Comparison of ENCODE assay signal across 17 cellular contexts in the genomic region with DNA sequence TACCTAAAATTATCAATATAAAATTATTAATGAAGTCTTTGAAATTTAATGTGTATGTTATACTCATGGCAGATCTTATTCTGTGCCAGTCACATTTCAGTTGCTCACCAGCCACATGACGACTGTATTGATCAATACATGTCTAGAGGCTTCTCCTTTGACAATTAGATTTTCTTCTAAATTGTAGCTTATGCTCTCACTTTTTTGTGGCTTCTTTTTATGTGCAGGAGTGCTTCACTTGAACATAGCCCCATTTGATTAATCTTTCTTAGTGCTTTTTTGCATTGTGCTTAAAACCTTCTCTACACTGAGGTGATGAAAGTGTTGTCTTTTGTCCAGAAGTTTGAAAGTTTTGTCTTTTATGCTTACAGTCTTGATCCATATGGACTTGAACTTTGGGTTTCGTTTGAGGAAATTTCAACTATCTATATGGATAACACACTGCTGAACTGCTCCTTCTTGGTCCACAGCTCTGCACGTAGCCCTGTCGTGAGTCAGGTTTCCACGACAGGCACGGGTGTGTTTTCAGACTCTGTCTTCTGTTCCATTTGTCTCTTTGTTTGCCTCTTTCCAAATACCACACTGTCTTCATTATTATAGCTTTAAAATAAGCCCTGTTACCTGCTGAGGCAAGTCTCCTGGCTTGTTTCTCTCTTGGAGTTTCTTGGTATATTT.
DNase-seq lines count a peak whose midpoint lies in the region; ATAC-seq and TF ChIP-seq lines count a peak whose summit lies in the region.
"Had no signal": no experiment of that assay in that cellular context is flagged by ENCODE, and none has a peak within 500 bp of the region (broad histone marks: within the 10 kb centered on the region; RNA-seq: fewer than 3 reads in every experiment).

No MANE protein-coding gene starts in this region.

- H3K36me3 Mint-ChIP-seq in activated T-cell treated with anti-CD3 and anti-CD28 coated beads, Interleukin-2, amount 50 U/mL, for 24 hours (ENCODE audit: low read depth) = peaks cover 5% of the 10 kb centered on the region
- H3K36me3 Mint-ChIP-seq in activated naive CD8-positive, alpha-beta T cell = no peaks in the 10 kb centered on the region

- peak overlapping the region; percentile 91 for H3K27ac Mint-ChIP-seq in activated T-cell treated with anti-CD3 and anti-CD28 coated beads, Interleukin-2, amount 50 U/mL, for 24 hours
- H3K27ac Mint-ChIP-seq in activated naive CD8-positive, alpha-beta T cell = peak overlapping the region; percentile 90

- BruUV-seq in A673 (replicated peaks; lab: Mats Ljungman, UMichigan) = no TSS peak

- DNase-seq in activated T-cell treated with anti-CD3 and anti-CD28 coated beads, Interleukin-2, amount 50 U/mL, for 24 hours = no peak
- no peak for DNase-seq in activated T-cell treated with anti-CD3 and anti-CD28 coated beads, Interleukin-2, amount 50 U/mL, for 48 hours
- peak; percentile 16 for DNase-seq in stimulated activated naive CD8-positive, alpha-beta T cell treated with anti-CD3 and anti-CD28 coated beads, Interleukin-15, Interleukin-2, amounts not matched to agents 100 U/mL and 50 U/mL, for 24 hours
- no peak for DNase-seq in colonic mucosa
- DNase-seq in A673 (ENCODE audit: low spot score) = no peak
- DNase-seq: activated CD8-positive, alpha-beta memory T cell treated with anti-CD3 and anti-CD28 coated beads for 24 hours; Calu3; GDM1; NCI-H1694; NCI-H446; psoas muscle; Right ventricle myocardium superior had no signal

- no peak for TF ChIP-seq CTCF in colonic mucosa (IDR thresholded peaks at IDR 0.05)
- TF ChIP-seq CTCF in A673 (conservative IDR thresholded peaks at IDR 0.05; ENCODE audit: low read depth, low read length) = no peak

- peaks cover 8% of the 10 kb centered on the region for H3K9me3 Mint-ChIP-seq in activated T-cell treated with anti-CD3 and anti-CD28 coated beads, Interleukin-2, amount 50 U/mL, for 24 hours
- H3K9me3 Mint-ChIP-seq in activated naive CD8-positive, alpha-beta T cell (ENCODE audit: low read depth) = no peaks in the 10 kb centered on the region

- POLR2A ChIA-PET in A673 (lab: Charles Lee; ENCODE audit: low non-redundant PET) = no interaction called here

- peak; percentile 22 for ATAC-seq in HG03432 (IDR thresholded peaks at IDR 0.05; ENCODE audit: unreplicated experiment)
- ATAC-seq in stimulated activated naive CD8-positive, alpha-beta T cell treated with anti-CD3 and anti-CD28 coated beads, Interleukin-15, Interleukin-2, amounts not matched to agents 100 U/mL and 50 U/mL, for 24 hours = peak; percentile 73
- ATAC-seq in SK-N-SH treated with all-trans-retinoic acid at 6 μM for 48 hours = no peak
- ATAC-seq: left lobe of liver had no signal

- H3K27ac ChIP-seq in colonic mucosa (no peak overlapping the region), A673 (ENCODE audit: low read depth, low read length, poor library complexity, severe bottlenecking) (no peak overlapping the region)
- H3K27ac ChIP-seq: cardiac muscle cell, psoas muscle had no signal

- H3K27me3 ChIP-seq in colonic mucosa (no peaks in the 10 kb centered on the region), A673 (replicated peaks; ENCODE audit: insufficient read depth, low read depth, low read length, poor library complexity) (no peaks in the 10 kb centered on the region)
- H3K27me3 ChIP-seq: cardiac muscle cell had no signal

- peaks cover 66% of the 10 kb centered on the region for H3K4me1 Mint-ChIP-seq in activated T-cell treated with anti-CD3 and anti-CD28 coated beads, Interleukin-2, amount 50 U/mL, for 24 hours (ENCODE audit: low read depth)
- peaks cover 50% of the 10 kb centered on the region for H3K4me1 Mint-ChIP-seq in activated naive CD8-positive, alpha-beta T cell (ENCODE audit: low read depth)

- H3K4me3 ChIP-seq in colonic mucosa (no peak overlapping the region), A673 (ENCODE audit: low read depth, low read length, poor library complexity, severe bottlenecking) (no peak overlapping the region)
- H3K4me3 ChIP-seq: cardiac muscle cell, psoas muscle had no signal

- intact Hi-C loops in colonic mucosa (cut with DNase I) (no loop called here), A673 (cut with micrococcal nuclease; ENCODE audit: unreplicated experiment) (no loop called here)

- H3K36me3 ChIP-seq in colonic mucosa = no peaks in the 10 kb centered on the region
- no peaks in the 10 kb centered on the region for H3K36me3 ChIP-seq in A673 (ENCODE audit: insufficient read depth, low read length, poor library complexity, severe bottlenecking)
- H3K36me3 ChIP-seq: cardiac muscle cell had no signal

- peak overlapping the region; percentile 63 for H3K4me3 Mint-ChIP-seq in activated T-cell treated with anti-CD3 and anti-CD28 coated beads, Interleukin-2, amount 50 U/mL, for 24 hours
- peak overlapping the region; percentile 75 for H3K4me3 Mint-ChIP-seq in activated naive CD8-positive, alpha-beta T cell

- H3K27me3 Mint-ChIP-seq in activated T-cell treated with anti-CD3 and anti-CD28 coated beads, Interleukin-2, amount 50 U/mL, for 24 hours = no peaks in the 10 kb centered on the region
- H3K27me3 Mint-ChIP-seq in activated naive CD8-positive, alpha-beta T cell = no peaks in the 10 kb centered on the region

- H3K9ac ChIP-seq in colonic mucosa (ENCODE audit: low read depth in 2 of 2, low read length in 2 of 2) = no peak overlapping the region

- H3K9me3 ChIP-seq in colonic mucosa (no peaks in the 10 kb centered on the region), A673 (ENCODE audit: low read depth, low read length, poor library complexity, severe bottlenecking) (no peaks in the 10 kb centered on the region)
- H3K9me3 ChIP-seq: psoas muscle had no signal

- H3K4me1 ChIP-seq in colonic mucosa = no peaks in the 10 kb centered on the region
- H3K4me1 ChIP-seq in A673 (ENCODE audit: insufficient read depth, low read length, poor library complexity, severe bottlenecking) = no peaks in the 10 kb centered on the region
- H3K4me1 ChIP-seq: psoas muscle had no signal

- CTCF ChIA-PET in A673 (lab: Charles Lee) = no interaction called here

TF ChIP-seq in SK-N-SH treated with all-trans-retinoic acid at 6 μM for 48 hours, 23 proteins besides CTCF, POLR2A, EP300 and RAD21:
- TF ChIP-seq ZFP3 (CRISPR knock-in tag; IDR thresholded peaks at IDR 0.05) (no peak), CSRNP3 (CRISPR knock-in tag; IDR thresholded peaks at IDR 0.05) (no peak)
